1 cellular context compared by ENCODE assay signal in the genomic region with DNA sequence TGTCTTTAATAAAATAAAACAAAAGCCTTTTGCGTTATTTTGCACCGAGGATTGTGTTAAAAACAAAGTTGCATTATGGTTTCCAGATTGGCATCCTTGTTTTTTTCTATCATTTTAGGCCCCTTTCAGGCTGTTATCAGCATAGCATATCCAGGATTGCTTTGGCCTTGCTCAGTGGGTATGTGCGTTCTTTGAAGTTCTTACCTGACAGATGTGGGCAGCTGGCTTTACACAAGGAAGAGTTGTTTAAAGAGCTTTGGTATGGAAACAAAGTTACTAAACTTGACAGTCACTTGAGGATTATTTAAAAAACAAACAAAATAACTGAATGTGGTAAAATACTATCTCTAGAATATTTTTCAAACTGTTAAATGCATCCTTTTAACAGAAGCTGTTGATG.
TF ChIP-seq lines count a peak whose summit lies in the region.

No MANE protein-coding gene starts in this region.

TF ChIP-seq in HepG2, 621 proteins besides CTCF, POLR2A, EP300 and RAD21 (continued from another document):
- peak; percentile 83 for TF ChIP-seq ARID5B (CRISPR knock-in tag; IDR thresholded peaks at IDR 0.05)
- TF ChIP-seq CEBPB (IDR thresholded peaks at IDR 0.05; ENCODE audit: borderline replicate concordance, low read depth, low read length), result no peak
- no peak for TF ChIP-seq TEAD2 (CRISPR knock-in tag; IDR thresholded peaks at IDR 0.05)
- no peak for TF ChIP-seq NR2F1 (CRISPR knock-in tag; IDR thresholded peaks at IDR 0.05)
- TF ChIP-seq NCOA2 (CRISPR knock-in tag; IDR thresholded peaks at IDR 0.05), result peak; percentile 76
- 0 out of 2 replicates have a peak, but pooled peaks have one; percentile 19 for TF ChIP-seq PAXIP1 (CRISPR knock-in tag; conservative IDR thresholded peaks at IDR 0.05)
- TF ChIP-seq TBX3 (IDR thresholded peaks at IDR 0.05; ENCODE audit: borderline replicate concordance), result no peak
- peak; percentile 56; the same call in 1 of the 2 replicates for TF ChIP-seq ZNF878 (CRISPR knock-in tag; IDR thresholded peaks at IDR 0.05)
- no peak for TF ChIP-seq HNRNPH1 (optimal IDR thresholded peaks at IDR 0.05; ENCODE audit: low read depth, low read length)
- TF ChIP-seq ZNF354B (CRISPR knock-in tag; IDR thresholded peaks at IDR 0.05), result no peak
- no peak for TF ChIP-seq ZNF552 (CRISPR knock-in tag; IDR thresholded peaks at IDR 0.05; ENCODE audit: borderline replicate concordance)
- no peak for TF ChIP-seq NFE2L2 (IDR thresholded peaks at IDR 0.05; ENCODE audit: low read length)
- no peak for TF ChIP-seq ZNF891 (CRISPR knock-in tag; IDR thresholded peaks at IDR 0.05)
- no peak for TF ChIP-seq RBM22 (optimal IDR thresholded peaks at IDR 0.05; ENCODE audit: low read length)
- no peak for TF ChIP-seq ZNF709 (CRISPR knock-in tag; IDR thresholded peaks at IDR 0.05)
- no peak for TF ChIP-seq ADNP (CRISPR knock-in tag; IDR thresholded peaks at IDR 0.05)
- no peak for TF ChIP-seq MTF1 (CRISPR knock-in tag; IDR thresholded peaks at IDR 0.05)
- TF ChIP-seq ZKSCAN8 (CRISPR knock-in tag; IDR thresholded peaks at IDR 0.05; ENCODE audit: borderline replicate concordance), result peak; percentile 65; the same call in 1 of the 2 replicates
- TF ChIP-seq ZNF350 (CRISPR knock-in tag; IDR thresholded peaks at IDR 0.05; ENCODE audit: borderline replicate concordance, low read depth), result no peak
TF ChIP-seq in HepG2: peak in this region for 50.
